In the genomic region with DNA sequence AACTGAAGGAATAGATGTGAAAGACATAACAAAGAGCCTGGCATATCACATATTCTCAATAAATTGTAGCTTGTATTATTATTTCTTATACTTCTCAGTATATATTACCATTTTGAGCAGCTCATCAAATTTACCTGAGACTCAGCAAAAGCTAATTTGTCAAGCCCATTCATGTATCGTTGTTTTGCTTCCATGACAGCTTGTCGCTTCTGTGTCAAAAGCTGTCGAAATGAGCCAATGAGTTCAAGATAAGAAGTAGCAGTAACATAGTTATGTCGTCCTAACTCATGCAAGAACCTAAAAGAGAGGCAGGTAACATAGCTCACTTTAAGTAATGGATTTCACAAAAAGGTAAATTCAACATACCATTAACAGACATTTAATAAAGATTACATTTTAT, we compare ENCODE assay signal across 5 cellular contexts.
"Had no signal": no experiment of that assay in that cellular context is flagged by ENCODE, and none has a peak within 500 bp of the region (broad histone marks: within the 10 kb centered on the region; RNA-seq: fewer than 3 reads in every experiment).

No MANE protein-coding gene starts in this region.

- DNase-seq: IMR-90, KBM-7, KG1 had no signal

- H3K4me3 ChIP-seq: K562 had no signal

- H3K27ac ChIP-seq: HL-60 had no signal
